ENCODE assay signal across 8 cellular contexts in the genomic region with DNA sequence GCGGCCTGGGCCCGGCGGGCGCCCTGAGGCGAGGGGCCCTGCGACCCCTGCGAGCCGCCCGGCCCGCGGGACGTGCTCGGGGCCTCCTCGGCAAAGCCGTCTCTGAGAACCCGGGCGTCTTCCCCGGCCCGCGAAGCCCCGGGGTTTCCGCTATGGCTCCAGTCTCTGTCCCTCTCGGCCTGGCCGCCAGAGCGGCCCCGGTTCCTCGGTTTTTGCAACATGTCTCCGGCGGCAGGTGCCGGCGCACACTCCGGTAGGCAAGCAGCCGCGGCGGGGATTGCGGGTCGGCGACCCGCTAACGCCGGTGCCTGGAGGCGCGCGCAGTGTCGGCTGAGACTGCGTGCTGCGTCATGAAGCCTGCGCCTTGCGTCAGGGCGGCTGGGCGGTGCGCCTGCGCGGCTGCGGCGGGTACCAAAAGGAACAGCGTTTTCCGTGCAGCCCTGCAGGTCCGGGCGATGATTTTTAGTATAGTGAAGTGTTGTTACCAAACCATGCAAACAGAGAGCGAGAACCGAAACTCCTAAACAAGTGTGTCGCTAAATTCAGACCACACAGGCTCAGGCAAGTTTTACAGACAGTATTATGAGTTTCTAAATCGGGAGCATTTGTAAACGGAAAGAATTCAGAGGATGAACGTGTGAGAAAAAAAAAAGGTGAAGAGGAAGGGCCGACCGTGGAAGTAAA. TPM values are rescaled to one million over a fixed set of nuclear protein-coding genes. Genes with fewer than 3 reads are reported as not detected.
A peak's percentile ranks its signal among the peaks of the same experiment; 100 is the strongest.
DNase-seq lines count a peak whose midpoint lies in the region; ATAC-seq and TF ChIP-seq lines count a peak whose summit lies in the region.

Gene NSMCE3, minus strand, starts transcription at position 338 of the 684 bp plus-strand sequence. Its CDS starts 117 bp downstream, at position 221.

- peaks cover 6 to 13% of the 10 kb centered on the region in 2 donors for H3K36me3 Mint-ChIP-seq in activated naive CD4-positive, alpha-beta T cell treated with anti-CD3 and anti-CD28 coated beads, Interleukin-2, amount 50 U/mL, for 72 hours
- H3K36me3 Mint-ChIP-seq in osteocyte (ENCODE audit: unreplicated experiment): no peaks in the 10 kb centered on the region

- H3K4me3 Mint-ChIP-seq in osteocyte (ENCODE audit: unreplicated experiment): peak within 1 kb of the TSS; percentile 96

- peak; percentile 97 to 98 for ATAC-seq in activated naive CD4-positive, alpha-beta T cell treated with anti-CD3 and anti-CD28 coated beads, Interleukin-2, amount 50 U/mL, for 72 hours

- no peaks in the 10 kb centered on the region for H3K9me3 Mint-ChIP-seq in activated naive CD4-positive, alpha-beta T cell treated with anti-CD3 and anti-CD28 coated beads, Interleukin-2, amount 50 U/mL, for 72 hours
- H3K9me3 Mint-ChIP-seq in osteocyte (ENCODE audit: unreplicated experiment): no peaks in the 10 kb centered on the region

- under 1% methylated on average over 68 of the region's 68 CpGs for WGBS in thymus

- peaks cover 14% of the 10 kb centered on the region for H3K4me1 ChIP-seq in thymus (ENCODE audit: control insufficient read depth, insufficient read depth, low read length)

- H3K27ac Mint-ChIP-seq in activated naive CD4-positive, alpha-beta T cell treated with anti-CD3 and anti-CD28 coated beads, Interleukin-2, amount 50 U/mL, for 72 hours: peak within 1 kb of the TSS; percentile 93 to 98
- H3K27ac Mint-ChIP-seq in osteocyte (ENCODE audit: unreplicated experiment): peak within 1 kb of the TSS; percentile 96

- H3K27me3 Mint-ChIP-seq in osteocyte (ENCODE audit: unreplicated experiment): no peaks in the 10 kb centered on the region

- H3K27ac ChIP-seq in SK-N-MC: no peak within 1 kb of the TSS
- peak within 1 kb of the TSS; percentile 90 for H3K27ac ChIP-seq in thymus (ENCODE audit: low read depth)

- peak; percentile 69 for DNase-seq in GM04504 (ENCODE audit: low read depth)
- peak; percentile 44 for DNase-seq in HFF-Myc (ENCODE audit: extremely low read depth, low read depth)
- DNase-seq in MV-4-11 (lab: John Stamatoyannopoulos, UW): peak; percentile 92
- peak; percentile 22 for DNase-seq in SK-N-MC (ENCODE audit: low read depth, low spot score)
- DNase-seq in activated naive CD4-positive, alpha-beta T cell treated with anti-CD3 and anti-CD28 coated beads, Interleukin-2, amount 50 U/mL, for 72 hours (ENCODE audit: low spot score in 2 of 2): peak; percentile 85 to 92
- DNase-seq in head of caudate nucleus: peak; percentile 82 to 97 (median 94)
- DNase-seq in osteocyte (ENCODE audit: extremely low spot score, unreplicated experiment): peak; percentile 96

- H3K36me3 ChIP-seq in SK-N-MC (ENCODE audit: insufficient read depth, low read length) (no peaks in the 10 kb centered on the region), thymus (ENCODE audit: control insufficient read depth, insufficient read depth) (no peaks in the 10 kb centered on the region)

- intact Hi-C loops in head of caudate nucleus (cut with DNase I): no loop called here

- H3K9ac ChIP-seq in SK-N-MC (ENCODE audit: insufficient read length): peak within 1 kb of the TSS; percentile 86

- no peak for TF ChIP-seq CTCF in HFF-Myc (IDR thresholded peaks at IDR 0.05; ENCODE audit: low read depth, low read length, missing control alignments)
- TF ChIP-seq CTCF in osteocyte (IDR thresholded peaks at IDR 0.05): no peak

- H3K4me1 Mint-ChIP-seq in osteocyte (ENCODE audit: unreplicated experiment): peaks cover 32% of the 10 kb centered on the region

- H3K4me3 ChIP-seq in HFF-Myc (replicated peaks; ENCODE audit: low read depth, low read length) (peak within 1 kb of the TSS; percentile 87), SK-N-MC (peak within 1 kb of the TSS; percentile 92), thymus (ENCODE audit: low read length) (peak within 1 kb of the TSS; percentile 83)

- H3K9me3 ChIP-seq in SK-N-MC (ENCODE audit: low read depth, low read length) (no peaks in the 10 kb centered on the region), thymus (ENCODE audit: control insufficient read depth) (no peaks in the 10 kb centered on the region)

- H3K27me3 ChIP-seq in thymus (ENCODE audit: control insufficient read depth, insufficient read depth): no peaks in the 10 kb centered on the region

RNA-seq across cellular contexts. Expression of gene NSMCE3, which starts in this region (rescaled TPM):
- 1 to 10 TPM; 6.4 to 7.9 TPM for total RNA-seq in activated naive CD4-positive, alpha-beta T cell treated with anti-CD3 and anti-CD28 coated beads, Interleukin-2, amount 50 U/mL, for 72 hours
- total RNA-seq in osteocyte: 9.9 and 10.0 TPM in 2 replicates
- polyA plus RNA-seq in thymus: 10.9 TPM

Comparison
In these comparisons a context has a peak if more than half of its experiments do, and no peak if none do; other contexts are left out.
1. DNase-seq: peak in every context shown above with its lines; median percentile 96 in osteocyte; 94 in head of caudate nucleus; 92 in MV-4-11; 88 in activated naive CD4-positive, alpha-beta T cell treated with anti-CD3 and anti-CD28 coated beads, Interleukin-2, amount 50 U/mL, for 72 hours; 69 in GM04504; 44 in HFF-Myc; 22 in SK-N-MC.